1 cellular context compared by ENCODE assay signal in genomic region chr1:206049919-206050600, GRCh38.
TF ChIP-seq lines count a peak whose summit lies in the region.

No MANE protein-coding gene starts in this region.

TF ChIP-seq in HepG2, 621 proteins besides CTCF, POLR2A, EP300 and RAD21:
- TF ChIP-seq ATF7 (IDR thresholded peaks at IDR 0.05) (peak; percentile 57; the same call in 1 of the 2 replicates), ATF7 (CRISPR knock-in tag; IDR thresholded peaks at IDR 0.05) (no peak), ZNF451 (CRISPR knock-in tag; IDR thresholded peaks at IDR 0.05) (no peak)
TF ChIP-seq in HepG2: peak in this region for 1.
